8 cellular contexts compared by ENCODE assay signal in genomic region chr21:35256468-35256988, GRCh38.
DNase-seq lines count a peak whose midpoint lies in the region; TF ChIP-seq lines count a peak whose summit lies in the region.

No MANE protein-coding gene starts in this region.

- peaks cover 2% of the 10 kb centered on the region for H3K9me3 Mint-ChIP-seq in T-helper 2 cell treated with Interferon-gamma antibody and Interleukin-4, amounts not matched to agents 5 μg/mL and 100 μg/mL, for 36 hours
- peaks cover 0 to 4% (median 2%) of the 10 kb centered on the region in 7 donors for H3K9me3 Mint-ChIP-seq in CD14-positive monocyte

- no peak overlapping the region for H3K4me3 Mint-ChIP-seq in T-helper 2 cell treated with Interferon-gamma antibody and Interleukin-4, amounts not matched to agents 5 μg/mL and 100 μg/mL, for 36 hours
- H3K4me3 Mint-ChIP-seq in CD14-positive monocyte: no peak overlapping the region

- intact Hi-C loops in CD14-positive monocyte (cut with micrococcal nuclease): no loop called here

- DNase-seq in DMS153 treated with DMSO at 0.1 percent for 48 hours (lab: John Stamatoyannopoulos, UW; ENCODE audit: unreplicated experiment) (peak; percentile 85), NCI-H2029 treated with DMSO at 0.1 percent for 48 hours (lab: John Stamatoyannopoulos, UW) (peak; percentile 97), astrocyte of the hippocampus (ENCODE audit: low read depth, low spot score) (peak; percentile 98), inferior parietal cortex (ENCODE audit: extremely low spot score) (peak; percentile 60), CD14-positive monocyte (ENCODE audit: low spot score) (no peak)
- no peak for DNase-seq in T-helper 2 cell treated with Interferon-gamma antibody and Interleukin-4, amounts not matched to agents 5 μg/mL and 100 μg/mL, for 36 hours (ENCODE audit: low spot score)
- DNase-seq in effector CD4-positive, alpha-beta T cell: no peak

- no peak overlapping the region for H3K27ac Mint-ChIP-seq in T-helper 2 cell treated with Interferon-gamma antibody and Interleukin-4, amounts not matched to agents 5 μg/mL and 100 μg/mL, for 36 hours
- H3K27ac Mint-ChIP-seq in CD14-positive monocyte: no peak overlapping the region

- peaks cover 2% of the 10 kb centered on the region for H3K36me3 Mint-ChIP-seq in T-helper 2 cell treated with Interferon-gamma antibody and Interleukin-4, amounts not matched to agents 5 μg/mL and 100 μg/mL, for 36 hours (ENCODE audit: low read depth)
- no peaks in the 10 kb centered on the region for H3K36me3 Mint-ChIP-seq in CD14-positive monocyte

- H3K4me3 ChIP-seq in skin epidermis: no peak overlapping the region

- peaks cover 2% of the 10 kb centered on the region for H3K27me3 Mint-ChIP-seq in T-helper 2 cell treated with Interferon-gamma antibody and Interleukin-4, amounts not matched to agents 5 μg/mL and 100 μg/mL, for 36 hours (ENCODE audit: low read depth)
- H3K27me3 Mint-ChIP-seq in CD14-positive monocyte (ENCODE audit: low read depth in 3 of 3): peaks cover 2 to 6% (median 3%) of the 10 kb centered on the region in 3 donors

- H3K27ac ChIP-seq in skin epidermis: peak overlapping the region in 16 of 21 experiments; percentile 1 to 86 (median 45)

- no peaks in the 10 kb centered on the region for H3K4me1 Mint-ChIP-seq in T-helper 2 cell treated with Interferon-gamma antibody and Interleukin-4, amounts not matched to agents 5 μg/mL and 100 μg/mL, for 36 hours (ENCODE audit: low read depth)
- no peaks in the 10 kb centered on the region for H3K4me1 Mint-ChIP-seq in CD14-positive monocyte

- no peak for TF ChIP-seq CTCF in CD14-positive monocyte (IDR thresholded peaks at IDR 0.05)

Comparison
In these comparisons a context has a peak if more than half of its experiments do, and no peak if none do; other contexts are left out.
1. DNase-seq: peak in DMS153 treated with DMSO at 0.1 percent for 48 hours (single experiment), NCI-H2029 treated with DMSO at 0.1 percent for 48 hours (single experiment), astrocyte of the hippocampus (single experiment) and inferior parietal cortex (single experiment); none in T-helper 2 cell treated with Interferon-gamma antibody and Interleukin-4, amounts not matched to agents 5 μg/mL and 100 μg/mL, for 36 hours (single experiment), CD14-positive monocyte (single experiment) and effector CD4-positive, alpha-beta T cell (single experiment).